ENCODE assay signal across 20 cellular contexts in genomic region chr7:111356941-111357340, GRCh38.
DNase-seq lines count a peak whose midpoint lies in the region; ATAC-seq, FAIRE-seq and TF ChIP-seq lines count a peak whose summit lies in the region.
"Had no signal": no experiment of that assay in that cellular context is flagged by ENCODE, and none has a peak within 500 bp of the region (broad histone marks: within the 10 kb centered on the region; RNA-seq: fewer than 3 reads in every experiment).

No MANE protein-coding gene starts in this region.

- no peak for TF ChIP-seq RAD21 in A549 (conservative IDR thresholded peaks at IDR 0.05 in 1 of 2, IDR thresholded peaks at IDR 0.05 in 1 of 2)

- no peak overlapping the region for H3K4me3 ChIP-seq in A549
- no peak overlapping the region for H3K4me3 ChIP-seq in choroid plexus epithelial cell (ENCODE audit: low read depth, low read length)
- H3K4me3 ChIP-seq: SK-N-MC had no signal

- no peak for DNase-seq in A549 (ENCODE audit: low read depth in 1 of 2, low spot score in 1 of 2)
- peak; percentile 33 for DNase-seq in ELR (ENCODE audit: low read depth)
- peak; percentile 31 for DNase-seq in RPMI7951 (ENCODE audit: low read depth)
- DNase-seq in choroid plexus epithelial cell (ENCODE audit: low read depth): peak; percentile 17
- DNase-seq in HuH-7 (ENCODE audit: low spot score): no peak
- no peak for DNase-seq in stimulated activated naive B cell treated with anti-CD40 and anti-IgM and Interleukin-4, amounts not matched to agents 10 μg/mL and 1 μg/mL and 100 μg/mL, for 72 hours
- DNase-seq in NCI-H1105 treated with DMSO at 0.1 percent for 48 hours (lab: John Stamatoyannopoulos, UW): no peak
- DNase-seq: AML-193, COR-L47, DMS153, NCI-H1436, NCI-H2029, NCI-H2171 treated with DMSO at 0.1 percent for 48 hours, NCI-H446 treated with DMSO at 0.1 percent for 48 hours, T-helper 1 cell had no signal

- no peak overlapping the region for H3K27ac Mint-ChIP-seq in stimulated activated naive B cell treated with anti-CD40 and anti-IgM and Interleukin-4, amounts not matched to agents 10 μg/mL and 1 μg/mL and 100 μg/mL, for 72 hours
- H3K27ac Mint-ChIP-seq: CD14-positive monocyte had no signal

- TF ChIP-seq POLR2A in A549 (IDR thresholded peaks at IDR 0.05; ENCODE audit: low read length): no peak

- H3K27me3 Mint-ChIP-seq in stimulated activated naive B cell treated with anti-CD40 and anti-IgM and Interleukin-4, amounts not matched to agents 10 μg/mL and 1 μg/mL and 100 μg/mL, for 72 hours: no peaks in the 10 kb centered on the region

- H3K4me1 Mint-ChIP-seq in stimulated activated naive B cell treated with anti-CD40 and anti-IgM and Interleukin-4, amounts not matched to agents 10 μg/mL and 1 μg/mL and 100 μg/mL, for 72 hours: peaks cover 0 to 5% of the 10 kb centered on the region in 2 donors
- H3K4me1 Mint-ChIP-seq: CD14-positive monocyte had no signal

- TF ChIP-seq CTCF in A549 (IDR thresholded peaks at IDR 0.05) (no peak), choroid plexus epithelial cell (conservative IDR thresholded peaks at IDR 0.05; ENCODE audit: low read depth, low read length) (no peak)

- CTCF ChIA-PET in A549 (lab: Yijun Ruan, JAX): no interaction called here

- TF ChIP-seq EP300 in A549 (IDR thresholded peaks at IDR 0.05): no peak

- H3K4me3 Mint-ChIP-seq in stimulated activated naive B cell treated with anti-CD40 and anti-IgM and Interleukin-4, amounts not matched to agents 10 μg/mL and 1 μg/mL and 100 μg/mL, for 72 hours: no peak overlapping the region
- H3K4me3 Mint-ChIP-seq: CD14-positive monocyte had no signal

- ATAC-seq in A549 (no peak), HG03342 (IDR thresholded peaks at IDR 0.05; ENCODE audit: unreplicated experiment) (no peak)
- ATAC-seq in stimulated activated naive B cell treated with anti-CD40 and anti-IgM and Interleukin-4, amounts not matched to agents 10 μg/mL and 1 μg/mL and 100 μg/mL, for 72 hours (replicated peaks): no peak
- ATAC-seq: Right ventricle myocardium inferior had no signal

- peak overlapping the region in 1 of 2 experiments; percentile 15; a peak in 1 of 6 replicates for H3K27ac ChIP-seq in A549
- H3K27ac ChIP-seq: SK-N-MC had no signal

- peaks cover 19% of the 10 kb centered on the region for H3K4me1 ChIP-seq in A549

- H3K9me3 Mint-ChIP-seq in stimulated activated naive B cell treated with anti-CD40 and anti-IgM and Interleukin-4, amounts not matched to agents 10 μg/mL and 1 μg/mL and 100 μg/mL, for 72 hours: no peaks in the 10 kb centered on the region

- H3K4me2 ChIP-seq in A549: peak overlapping the region; percentile 42; the same call in 1 of the 3 replicates

- H3K9me3 ChIP-seq in A549: no peaks in the 10 kb centered on the region

- no peaks in the 10 kb centered on the region for H3K36me3 Mint-ChIP-seq in stimulated activated naive B cell treated with anti-CD40 and anti-IgM and Interleukin-4, amounts not matched to agents 10 μg/mL and 1 μg/mL and 100 μg/mL, for 72 hours
- H3K36me3 Mint-ChIP-seq: CD14-positive monocyte had no signal

- POLR2A ChIA-PET in A549 (lab: Yijun Ruan, JAX): no interaction called here

- 80% methylated on average over 3 of the region's 3 CpGs for WGBS in A549 (ENCODE audit: missing lambda C conversion rate)

- no peak for FAIRE-seq in A549 (lab: Jason Lieb, UNC)
- FAIRE-seq: G401.6 had no signal

TF ChIP-seq in A549, 52 proteins besides CTCF, POLR2A, EP300 and RAD21:
- TF ChIP-seq GATA3 (IDR thresholded peaks at IDR 0.05; ENCODE audit: borderline replicate concordance): no peak
- TF ChIP-seq ZSCAN20 (CRISPR knock-in tag; IDR thresholded peaks at IDR 0.05): no peak
- no peak for TF ChIP-seq KDM5A (IDR thresholded peaks at IDR 0.05)

Comparison
In these comparisons a context has a peak if more than half of its experiments do, and no peak if none do; other contexts are left out.
1. DNase-seq: peak in ELR (single experiment), RPMI7951 (single experiment) and choroid plexus epithelial cell (single experiment); none in A549 (0 of 2), HuH-7 (single experiment), stimulated activated naive B cell treated with anti-CD40 and anti-IgM and Interleukin-4, amounts not matched to agents 10 μg/mL and 1 μg/mL and 100 μg/mL, for 72 hours (single experiment) and NCI-H1105 treated with DMSO at 0.1 percent for 48 hours (single experiment).